33 cellular contexts compared by ENCODE assay signal in genomic region chr7:136103545-136104268, GRCh38.
"Had no signal": no experiment of that assay in that cellular context is flagged by ENCODE, and none has a peak within 500 bp of the region (broad histone marks: within the 10 kb centered on the region; RNA-seq: fewer than 3 reads in every experiment).

No MANE protein-coding gene starts in this region.

- H3K4me3 ChIP-seq: adrenal gland, SJSA1 had no signal

- H3K9me3 ChIP-seq: adrenal gland, SK-N-SH had no signal

- H3K36me3 Mint-ChIP-seq: brain had no signal

- H3K4me1 ChIP-seq: adrenal gland, SJSA1 had no signal

- H3K27ac Mint-ChIP-seq: activated CD4-positive, alpha-beta memory T cell treated with anti-CD3 and anti-CD28 coated beads for 36 hours; activated CD4-positive, alpha-beta T cell treated with anti-CD3 and anti-CD28 coated beads for 36 hours; activated naive CD4-positive, alpha-beta T cell treated with anti-CD3 and anti-CD28 coated beads for 36 hours; activated T-helper 1 cell treated with anti-CD3 and anti-CD28 coated beads, Interleukin-12 subunit alpha, Interleukin-12 subunit beta, Interleukin-2, Interleukin-4 antibody, amounts not matched to agents 30 ng/mL and 10 ng/mL and 1 ng/mL, durations not matched to agents 14 hours and 24 hours and 36 hours; brain; T-helper 1 cell treated with Interleukin-12 subunit alpha and Interleukin-12 subunit beta and Interleukin-4 antibody, amounts not matched to agents 30 μg/mL and 1 μg/mL, for 36 hours; T-helper 2 cell treated with Interferon-gamma antibody and Interleukin-4, amounts not matched to agents 5 μg/mL and 100 μg/mL, for 36 hours had no signal

- FAIRE-seq: astrocyte, bronchial epithelial cell, TTC549 had no signal

- H3K27ac ChIP-seq: adrenal gland, SJSA1 had no signal

- H3K4me3 Mint-ChIP-seq: activated CD4-positive, alpha-beta memory T cell treated with anti-CD3 and anti-CD28 coated beads for 36 hours; activated CD4-positive, alpha-beta T cell treated with anti-CD3 and anti-CD28 coated beads for 36 hours; activated naive CD4-positive, alpha-beta T cell treated with anti-CD3 and anti-CD28 coated beads for 36 hours; activated T-cell treated with anti-CD3 and anti-CD28 coated beads, Interleukin-2, amount 50 U/mL, for 4 hours; activated T-helper 1 cell treated with anti-CD3 and anti-CD28 coated beads, Interleukin-12 subunit alpha, Interleukin-12 subunit beta, Interleukin-2, Interleukin-4 antibody, amounts not matched to agents 30 ng/mL and 10 ng/mL and 1 ng/mL, durations not matched to agents 14 hours and 24 hours and 36 hours; brain; T-helper 1 cell treated with Interleukin-12 subunit alpha and Interleukin-12 subunit beta and Interleukin-4 antibody, amounts not matched to agents 30 μg/mL and 1 μg/mL, for 36 hours; T-helper 2 cell treated with Interferon-gamma antibody and Interleukin-4, amounts not matched to agents 5 μg/mL and 100 μg/mL, for 36 hours had no signal

- H3K36me3 ChIP-seq: adrenal gland, SJSA1 had no signal

- ATAC-seq: activated CD4-positive, CD25-positive, alpha-beta regulatory T cell treated with anti-CD3 and anti-CD28 coated beads, Interleukin-2, amount 50 U/mL, for 24 hours; activated naive CD4-positive, alpha-beta T cell treated with anti-CD3 and anti-CD28 coated beads, Interleukin-2, amount 50 U/mL, for 72 hours; activated T-cell treated with anti-CD3 and anti-CD28 coated beads, Interleukin-2, amount 50 U/mL, for 4 hours had no signal

- H3K27me3 Mint-ChIP-seq: activated CD4-positive, alpha-beta memory T cell treated with anti-CD3 and anti-CD28 coated beads for 36 hours; activated CD4-positive, alpha-beta T cell treated with anti-CD3 and anti-CD28 coated beads for 36 hours had no signal

- H3K9ac ChIP-seq: SK-N-SH had no signal

- H3K27me3 ChIP-seq: adrenal gland, SJSA1 had no signal

- DNase-seq: activated CD4-positive, alpha-beta memory T cell treated with anti-CD3 and anti-CD28 coated beads for 36 hours; activated CD4-positive, alpha-beta T cell treated with anti-CD3 and anti-CD28 coated beads for 36 hours; activated CD4-positive, alpha-beta T cell treated with anti-CD3 and anti-CD28 coated beads, Interleukin-2, amount 50 U/mL, for 1 hour; activated CD8-positive, alpha-beta memory T cell treated with anti-CD3 and anti-CD28 coated beads, Interleukin-2, amount 50 U/mL, for 4 hours; activated gamma-delta T cell treated with Interleukin-2 at 50 U/mL for 16 hours; activated naive CD4-positive, alpha-beta T cell treated with anti-CD3 and anti-CD28 coated beads for 36 hours; activated T-cell treated with anti-CD3 and anti-CD28 coated beads for 4 hours; activated T-cell treated with anti-CD3 and anti-CD28 coated beads, Interleukin-2, amount 50 U/mL, for 4 hours; adrenal gland; caudate nucleus; Karpas-422; KBM-7; NCI-H1048; NCI-H1436; NCI-H1694; NCI-H1930; NCI-H2081 treated with DMSO at 0.1 percent for 48 hours; NCI-H226; NCI-H446 treated with DMSO at 0.1 percent for 48 hours; NCI-H524; OCI-M1; SHP77 treated with DMSO at 0.1 percent for 48 hours; SK-N-SH had no signal

- H3K4me2 ChIP-seq: SK-N-SH had no signal

- H3K4me1 Mint-ChIP-seq: activated CD4-positive, alpha-beta T cell treated with anti-CD3 and anti-CD28 coated beads for 36 hours; brain had no signal
